ENCODE assay signal across 23 cellular contexts in genomic region chr4:3280466-3280865, GRCh38. TPM values are rescaled to one million over a fixed set of nuclear protein-coding genes. Genes with fewer than 3 reads are reported as not detected.
DNase-seq lines count a peak whose midpoint lies in the region; ATAC-seq, FAIRE-seq and TF ChIP-seq lines count a peak whose summit lies in the region.
"Had no signal": no experiment of that assay in that cellular context is flagged by ENCODE, and none has a peak within 500 bp of the region (broad histone marks: within the 10 kb centered on the region; RNA-seq: fewer than 3 reads in every experiment).

No MANE protein-coding gene starts in this region.

- H3K27me3 ChIP-seq in IMR-90 (ENCODE audit: control insufficient read depth, insufficient read depth, low read length) (no peaks in the 10 kb centered on the region), H1 (replicated peaks in 1 of 4; ENCODE audit: control insufficient read depth in 3 of 4, extremely low read depth in 1 of 4, insufficient read depth in 3 of 4, low read length in 3 of 4) (no peaks in the 10 kb centered on the region; a peak in 1 of 7 replicates)

- no peak for TF ChIP-seq RAD21 in IMR-90 (IDR thresholded peaks at IDR 0.05; ENCODE audit: low read length)
- TF ChIP-seq RAD21 in H1 (IDR thresholded peaks at IDR 0.05 in 1 of 2, conservative IDR thresholded peaks at IDR 0.05 in 1 of 2; ENCODE audit: low read depth in 2 of 2, low read length in 2 of 2), result no peak

- H3K9me3 ChIP-seq in IMR-90 (ENCODE audit: control insufficient read depth, insufficient read depth, low read length), result peaks cover 2% of the 10 kb centered on the region
- no peaks in the 10 kb centered on the region; a peak in 1 of 4 replicates for H3K9me3 ChIP-seq in H1 (ENCODE audit: insufficient read depth in 2 of 2, low read depth in 1 of 2, low read length in 1 of 2)
- H3K9me3 ChIP-seq: A549 had no signal

- H3K14ac ChIP-seq in IMR-90 (replicated peaks; ENCODE audit: low read depth, low read length), result no peak overlapping the region
- H3K14ac ChIP-seq in H1 (ENCODE audit: insufficient read length), result peak overlapping the region; percentile 14

- FAIRE-seq in H1 (lab: Jason Lieb, UNC), result no peak
- FAIRE-seq: A549, D721Med, G401.6, GM12891, GM19239, H54 had no signal

- no peaks in the 10 kb centered on the region for H3K79me2 ChIP-seq in H1 (ENCODE audit: control insufficient read depth in 1 of 2, insufficient read depth in 2 of 2, low read length in 2 of 2)

- H3K4ac ChIP-seq in IMR-90 (ENCODE audit: low read depth, low read length) (no peak overlapping the region), H1 (replicated peaks; ENCODE audit: insufficient read length, low read depth, low read length) (no peak overlapping the region)

- dilution Hi-C loops in IMR-90 (cut with HindIII; ENCODE audit: low sequenced_read_pairs, unreplicated experiment), result no loop called here

- intact Hi-C loops in activated CD8-positive, alpha-beta T cell treated with anti-CD3 and anti-CD28 coated beads for 36 hours (cut with micrococcal nuclease), result no loop called here
- intact Hi-C loops in IMR-90 (cut with micrococcal nuclease), result no loop called here

- H3K79me1 ChIP-seq in IMR-90 (ENCODE audit: low read depth in 1 of 2, low read length in 2 of 2) (no peaks in the 10 kb centered on the region), H1 (ENCODE audit: low read depth, low read length) (no peaks in the 10 kb centered on the region)

- POLR2A ChIA-PET in activated CD8-positive, alpha-beta T cell treated with anti-CD3 and anti-CD28 coated beads, Interleukin-2, amount 10 ng/mL, durations not matched to agents 7 days and 5 days (lab: Charles Lee), result no interaction called here
- POLR2A ChIA-PET in activated CD8-positive, alpha-beta T cell treated with anti-CD3 and anti-CD28 coated beads for 36 hours (lab: Charles Lee), result no interaction called here
- POLR2A ChIA-PET in IMR-90 (lab: Charles Lee; ENCODE audit: unreplicated experiment), result no interaction called here
- POLR2A ChIA-PET in H1 (lab: Charles Lee; ENCODE audit: partially characterized antibody), result interaction anchor here (0.5 to 0.6 kb wide), 2 partner anchors 107 to 117 kb away, joined by 3 read pairs; no protein-coding TSS in a partner anchor

- CTCF ChIA-PET in activated CD8-positive, alpha-beta T cell treated with anti-CD3 and anti-CD28 coated beads, Interleukin-2, amount 10 ng/mL, durations not matched to agents 7 days and 5 days (lab: Charles Lee), result interaction anchor here (1.2 kb wide), 1 partner anchor 11 kb away, joined by 3 read pairs; no protein-coding TSS in a partner anchor
- CTCF ChIA-PET in activated CD8-positive, alpha-beta T cell treated with anti-CD3 and anti-CD28 coated beads for 36 hours (lab: Charles Lee), result no interaction called here
- CTCF ChIA-PET in IMR-90 (lab: Yijun Ruan, JAX) (no interaction called here), H1 (lab: Charles Lee; ENCODE audit: partially characterized antibody) (interaction anchor here (0.6 to 1.1 kb wide), 3 partner anchors 38 to 1928 kb away, joined by 3 to 4 read pairs (median 3); no protein-coding TSS in a partner anchor)

- TF ChIP-seq EP300 in H1 (IDR thresholded peaks at IDR 0.05; ENCODE audit: borderline replicate concordance in 1 of 2, low read depth in 2 of 2, low read length in 2 of 2), result no peak

- H3K9me1 ChIP-seq in IMR-90 (ENCODE audit: insufficient read depth, low read length), result no peaks in the 10 kb centered on the region

- no peaks in the 10 kb centered on the region for H3K36me3 Mint-ChIP-seq in activated CD8-positive, alpha-beta T cell treated with anti-CD3 and anti-CD28 coated beads, Interleukin-2, amount 10 ng/mL, durations not matched to agents 7 days and 5 days (ENCODE audit: low read depth)
- H3K36me3 Mint-ChIP-seq in activated CD8-positive, alpha-beta T cell treated with anti-CD3 and anti-CD28 coated beads for 36 hours (ENCODE audit: low read depth), result no peaks in the 10 kb centered on the region

- H4K91ac ChIP-seq in IMR-90 (ENCODE audit: insufficient read depth, low read depth, low read length), result no peak overlapping the region
- H4K91ac ChIP-seq in H1 (replicated peaks; ENCODE audit: insufficient read length, low read length), result no peak overlapping the region

- peaks cover 16% of the 10 kb centered on the region for H3K27me3 Mint-ChIP-seq in activated CD8-positive, alpha-beta T cell treated with anti-CD3 and anti-CD28 coated beads, Interleukin-2, amount 10 ng/mL, durations not matched to agents 7 days and 5 days (ENCODE audit: low read depth)
- peaks cover 2% of the 10 kb centered on the region for H3K27me3 Mint-ChIP-seq in activated CD8-positive, alpha-beta T cell treated with anti-CD3 and anti-CD28 coated beads for 36 hours
- H3K27me3 Mint-ChIP-seq: CD4-positive, alpha-beta T cell had no signal

- in situ Hi-C loops in IMR-90 (cut with MboI; ENCODE audit: low sequenced_read_pairs), result no loop called here

- H3K23me2 ChIP-seq in H1 (ENCODE audit: low read depth, low read length), result no peaks in the 10 kb centered on the region

- no peaks in the 10 kb centered on the region for H3K4me1 Mint-ChIP-seq in activated CD8-positive, alpha-beta T cell treated with anti-CD3 and anti-CD28 coated beads, Interleukin-2, amount 10 ng/mL, durations not matched to agents 7 days and 5 days (ENCODE audit: low read depth)
- H3K4me1 Mint-ChIP-seq in activated CD8-positive, alpha-beta T cell treated with anti-CD3 and anti-CD28 coated beads for 36 hours (ENCODE audit: low read depth), result no peaks in the 10 kb centered on the region

- H4K5ac ChIP-seq in IMR-90 (ENCODE audit: low read depth, low read length), result no peak overlapping the region
- H4K5ac ChIP-seq in H1 (ENCODE audit: insufficient read length, low read depth, low read length), result no peak overlapping the region

- ATAC-seq in activated CD8-positive, alpha-beta T cell treated with anti-CD3 and anti-CD28 coated beads, Interleukin-2, amount 10 ng/mL, durations not matched to agents 7 days and 5 days, result no peak
- ATAC-seq in activated CD8-positive, alpha-beta T cell treated with anti-CD3 and anti-CD28 coated beads for 36 hours, result no peak
- ATAC-seq in IMR-90 (ENCODE audit: low read depth), result no peak
- no peak for ATAC-seq in GM21723 (IDR thresholded peaks at IDR 0.05; ENCODE audit: unreplicated experiment)
- ATAC-seq: A549, HCT116 had no signal

- H2AFZ ChIP-seq in IMR-90 (replicated peaks; ENCODE audit: low read length, poor library complexity) (no peak overlapping the region), H1 (ENCODE audit: low read length) (no peak overlapping the region)
- H2AFZ ChIP-seq: GM23248 had no signal

- TF ChIP-seq POLR2A in IMR-90 (IDR thresholded peaks at IDR 0.05; ENCODE audit: low read depth, low read length) (no peak), H1 (IDR thresholded peaks at IDR 0.05; ENCODE audit: control extremely low read depth in 1 of 2, low read depth in 2 of 2, low read length in 2 of 2) (no peak)

- H3K4me2 ChIP-seq in IMR-90 (ENCODE audit: low read depth, low read length), result no peak overlapping the region
- no peak overlapping the region for H3K4me2 ChIP-seq in H1 (ENCODE audit: insufficient read depth in 1 of 2, low read depth in 2 of 2, low read length in 2 of 2)
- H3K4me2 ChIP-seq: A549 had no signal

- H3K4me3 ChIP-seq in IMR-90 (ENCODE audit: insufficient read depth, low read depth, low read length) (no peak overlapping the region), H1 (ENCODE audit: extremely low read depth in 1 of 4, insufficient read depth in 2 of 4, low read depth in 3 of 4, low read length in 4 of 4) (no peak overlapping the region)
- H3K4me3 ChIP-seq: A549, GM23248 had no signal

- no peak for TF ChIP-seq CTCF in activated CD8-positive, alpha-beta T cell treated with anti-CD3 and anti-CD28 coated beads for 36 hours (IDR thresholded peaks at IDR 0.05)
- no peak for TF ChIP-seq CTCF in IMR-90 (conservative IDR thresholded peaks at IDR 0.05; ENCODE audit: low read depth, low read length)
- TF ChIP-seq CTCF in H1 (IDR thresholded peaks at IDR 0.05; ENCODE audit: control extremely low read depth in 1 of 3, insufficient read depth in 1 of 3, low read depth in 1 of 3, low read length in 3 of 3), result no peak

- H3K4me1 ChIP-seq in IMR-90 (ENCODE audit: control insufficient read depth, insufficient read depth, low read length), result no peaks in the 10 kb centered on the region
- no peaks in the 10 kb centered on the region; a peak in 1 of 7 replicates for H3K4me1 ChIP-seq in H1 (replicated peaks in 1 of 4; ENCODE audit: control insufficient read depth in 3 of 4, insufficient read depth in 4 of 4, low read length in 3 of 4)
- H3K4me1 ChIP-seq: A549, Caco-2 had no signal

- H2BK12ac ChIP-seq in H1 (ENCODE audit: low read depth, low read length), result no peak overlapping the region

- peak overlapping the region; percentile 46 for H2AK9ac ChIP-seq in IMR-90 (replicated peaks; ENCODE audit: low read depth, low read length, poor library complexity)

- no peak overlapping the region for H3K27ac Mint-ChIP-seq in activated CD8-positive, alpha-beta T cell treated with anti-CD3 and anti-CD28 coated beads, Interleukin-2, amount 10 ng/mL, durations not matched to agents 7 days and 5 days
- no peak overlapping the region for H3K27ac Mint-ChIP-seq in activated CD8-positive, alpha-beta T cell treated with anti-CD3 and anti-CD28 coated beads for 36 hours
- H3K27ac Mint-ChIP-seq: CD4-positive, alpha-beta T cell; HFFc6 had no signal

- H3K9me3 Mint-ChIP-seq in activated CD8-positive, alpha-beta T cell treated with anti-CD3 and anti-CD28 coated beads, Interleukin-2, amount 10 ng/mL, durations not matched to agents 7 days and 5 days (ENCODE audit: insufficient read depth), result peaks cover 3% of the 10 kb centered on the region
- H3K9me3 Mint-ChIP-seq in activated CD8-positive, alpha-beta T cell treated with anti-CD3 and anti-CD28 coated beads for 36 hours, result peaks cover 4% of the 10 kb centered on the region
- H3K9me3 Mint-ChIP-seq: CD4-positive, alpha-beta T cell had no signal

- peak; percentile 0 for DNase-seq in activated CD8-positive, alpha-beta T cell treated with anti-CD3 and anti-CD28 coated beads, Interleukin-2, amount 10 ng/mL, durations not matched to agents 7 days and 5 days
- no peak for DNase-seq in activated CD8-positive, alpha-beta T cell treated with anti-CD3 and anti-CD28 coated beads for 36 hours
- DNase-seq in IMR-90, result no peak
- no peak for DNase-seq in H1 (ENCODE audit: low read depth in 1 of 2, low spot score in 2 of 2)
- peak; percentile 0 for DNase-seq in stimulated activated CD8-positive, alpha-beta memory T cell treated with anti-CD3 and anti-CD28 coated beads, Interleukin-4, amount 100 ng/mL, for 48 hours
- DNase-seq in stimulated activated naive CD4-positive, alpha-beta T cell treated with Interleukin-2 at 50 U/mL for 16 hours (lab: John Stamatoyannopoulos, UW), result no peak
- DNase-seq: AML-193; Caco-2; CD4-positive, alpha-beta T cell; GM23248; HFFc6 had no signal

- no peak overlapping the region for H2BK5ac ChIP-seq in IMR-90 (ENCODE audit: low read depth, low read length, poor library complexity, severe bottlenecking)
- H2BK5ac ChIP-seq in H1 (ENCODE audit: low read depth, low read length), result no peak overlapping the region

- H3K36me3 ChIP-seq in IMR-90 (ENCODE audit: control insufficient read depth, insufficient read depth, low read length) (no peaks in the 10 kb centered on the region), H1 (ENCODE audit: control insufficient read depth in 2 of 4, insufficient read depth in 4 of 4, low read length in 3 of 4) (no peaks in the 10 kb centered on the region)

- no peak overlapping the region for H2AK5ac ChIP-seq in IMR-90 (ENCODE audit: low read depth, low read length)
- H2AK5ac ChIP-seq in H1 (ENCODE audit: low read depth, low read length), result no peak overlapping the region

- H4K20me1 ChIP-seq in IMR-90 (ENCODE audit: insufficient read depth, low read length), result no peaks in the 10 kb centered on the region
- H4K20me1 ChIP-seq in H1 (replicated peaks in 1 of 2; ENCODE audit: control insufficient read depth in 1 of 2, insufficient read depth in 2 of 2, low read length in 2 of 2), result no peaks in the 10 kb centered on the region

- H2BK120ac ChIP-seq in IMR-90 (ENCODE audit: low read depth, low read length) (no peak overlapping the region), H1 (replicated peaks; ENCODE audit: low read depth, low read length) (no peak overlapping the region)

- H2BK15ac ChIP-seq in IMR-90 (ENCODE audit: low read depth, low read length) (no peak overlapping the region), H1 (ENCODE audit: low read length) (no peak overlapping the region)

- H3K56ac ChIP-seq in IMR-90 (ENCODE audit: extremely low read depth, insufficient read depth, low read length) (no peak overlapping the region), H1 (replicated peaks; ENCODE audit: insufficient read length, low read depth, low read length) (no peak overlapping the region)

- H2BK20ac ChIP-seq in IMR-90 (ENCODE audit: low read depth, low read length) (no peak overlapping the region), H1 (ENCODE audit: low read length) (no peak overlapping the region)

- no TSS peak for BruUV-seq in IMR-90 (replicated peaks; lab: Mats Ljungman, UMichigan)

- no peak overlapping the region for H3K18ac ChIP-seq in IMR-90 (ENCODE audit: low read depth, low read length)
- H3K18ac ChIP-seq in H1 (ENCODE audit: extremely low read depth, low read length), result no peak overlapping the region

- WGBS in IMR-90 (ENCODE audit: extremely low coverage in 2 of 2, insufficient read length in 1 of 2), 2 experiments, result no CpG with 5 or more reads among the region's 3 CpGs
- WGBS in H1 (ENCODE audit: extremely low coverage in 1 of 2, insufficient coverage in 1 of 2, insufficient read length in 1 of 2, insufficient replicate concordance in 2 of 2, low coverage in 1 of 2, low lambda C conversion rate in 2 of 2, missing lambda C conversion rate in 1 of 2), 2 experiments, result 85% methylated on average over 3 of the region's 3 CpGs; no CpG with 5 or more reads in 1 of the 2 experiments

- H3K27ac ChIP-seq in IMR-90 (ENCODE audit: insufficient read depth, low read length) (no peak overlapping the region), H1 (ENCODE audit: low read depth, low read length) (no peak overlapping the region)
- H3K27ac ChIP-seq: 22Rv1, A549, C4-2B, GM23248, HL-60 had no signal

- H3K4me3 Mint-ChIP-seq in activated CD8-positive, alpha-beta T cell treated with anti-CD3 and anti-CD28 coated beads, Interleukin-2, amount 10 ng/mL, durations not matched to agents 7 days and 5 days, result no peak overlapping the region
- H3K4me3 Mint-ChIP-seq in activated CD8-positive, alpha-beta T cell treated with anti-CD3 and anti-CD28 coated beads for 36 hours, result no peak overlapping the region
- H3K4me3 Mint-ChIP-seq: CD4-positive, alpha-beta T cell; HFFc6 had no signal

- no peak overlapping the region for H4K8ac ChIP-seq in IMR-90 (ENCODE audit: low read depth in 2 of 2, low read length in 2 of 2)
- no peak overlapping the region for H4K8ac ChIP-seq in H1 (ENCODE audit: extremely low read depth, insufficient read depth, low read length)

- H3K23ac ChIP-seq in IMR-90 (ENCODE audit: low read depth, low read length) (no peak overlapping the region), H1 (ENCODE audit: insufficient read length) (no peak overlapping the region)

- H3K9ac ChIP-seq in IMR-90 (ENCODE audit: low read depth, low read length), result no peak overlapping the region
- H3K9ac ChIP-seq in H1 (replicated peaks in 1 of 4; ENCODE audit: extremely low read depth in 1 of 4, low read depth in 3 of 4, low read length in 3 of 4), result no peak overlapping the region
- H3K9ac ChIP-seq: GM23248 had no signal

RNA-seq across cellular contexts. Expression of gene RGS12, which starts 12.4 kb away (rescaled TPM):
- 1 to 10 TPM; 4.7 to 8.3 TPM for total RNA-seq in activated CD8-positive, alpha-beta T cell treated with anti-CD3 and anti-CD28 coated beads, Interleukin-2, amount 10 ng/mL, durations not matched to agents 7 days and 5 days
- total RNA-seq in activated CD8-positive, alpha-beta T cell treated with anti-CD3 and anti-CD28 coated beads for 36 hours, result 1 to 10 TPM; 4.6 to 4.7 TPM
- total RNA-seq in IMR-90 (2012; rRNA removed), result 11.8 and 13.1 TPM in 2 replicates
- polyA plus RNA-seq in IMR-90 (2012; rRNA removed) (12.0 and 15.7 TPM in 2 replicates), H1 (2011; rRNA removed) (6.0 and 10.7 TPM in 2 replicates)
- 9.1 and 13.7 TPM in 2 replicates for polyA plus RNA-seq in IMR-90 (2012; cell fraction: cytosol; rRNA removed)
- 27.6 and 42.6 TPM in 2 replicates for polyA plus RNA-seq in IMR-90 (2012; cell fraction: nucleus; rRNA removed; ENCODE audit: low replicate concordance)
- total RNA-seq in H1 (2021; fragmentation: NEBNext Ultra II Directional; extraction: Animal tissue kit (Norgen Biotek cat#: 25700)), result 16.3 and 16.4 TPM in 2 replicates
- polyA plus RNA-seq in H1 (2011; cell fraction: cytosol; rRNA removed), result 10.1 TPM
- polyA plus RNA-seq in H1 (2011; cell fraction: nucleus; rRNA removed), result 30.0 TPM
- polyA plus RNA-seq in H1 (2012, experiment 1 of 2), result 12.7 to 26.6 TPM (median 20.0 TPM) in 4 replicates
- 17.8 TPM for polyA plus RNA-seq in H1 (2012, experiment 2 of 2)
- 10.6 TPM for polyA plus RNA-seq in H1 (2013, experiment 1 of 2)
- polyA plus RNA-seq in H1 (2013, experiment 2 of 2), result 10.3 TPM
- polyA minus RNA-seq in H1 (2011; rRNA and poly(A)+ RNA removed), result 10.8 and 12.0 TPM in 2 replicates
- 15.5 TPM for polyA minus RNA-seq in H1 (2011; cell fraction: cytosol; rRNA and poly(A)+ RNA removed)
- 28.6 TPM for polyA minus RNA-seq in H1 (2011; cell fraction: nucleus; rRNA and poly(A)+ RNA removed)

RNA-seq across cellular contexts. Expression of gene MSANTD1, which starts 31.5 kb away (rescaled TPM):
- total RNA-seq in activated CD8-positive, alpha-beta T cell treated with anti-CD3 and anti-CD28 coated beads, Interleukin-2, amount 10 ng/mL, durations not matched to agents 7 days and 5 days, result 1 to 10 TPM in 1 of 2 experiments, under 1 TPM in 1; 0.83 to 1.0 TPM
- under 1 TPM; 0.43 TPM for total RNA-seq in activated CD8-positive, alpha-beta T cell treated with anti-CD3 and anti-CD28 coated beads for 36 hours
- total RNA-seq in IMR-90 (2012; rRNA removed), result under 0.01 and 0.28 TPM in 2 replicates
- polyA plus RNA-seq in IMR-90 (2012; rRNA removed) (0.07 and 0.09 TPM in 2 replicates), H1 (2011; rRNA removed) (0.23 and 0.39 TPM in 2 replicates)
- 0.07 TPM in 1 of 2 replicates, not detected in the other for polyA plus RNA-seq in IMR-90 (2012; cell fraction: cytosol; rRNA removed)
- polyA plus RNA-seq in IMR-90 (2012; cell fraction: nucleus; rRNA removed; ENCODE audit: low replicate concordance), result 1.2 and 2.0 TPM in 2 replicates
- 0.45 and 0.78 TPM in 2 replicates for total RNA-seq in H1 (2021; fragmentation: NEBNext Ultra II Directional; extraction: Animal tissue kit (Norgen Biotek cat#: 25700))
- polyA plus RNA-seq in H1 (2011; cell fraction: cytosol; rRNA removed), result 0.28 TPM
- 1.7 TPM for polyA plus RNA-seq in H1 (2011; cell fraction: nucleus; rRNA removed)
- 0.15 to 0.43 TPM (median 0.34 TPM) in 4 replicates for polyA plus RNA-seq in H1 (2012, experiment 1 of 2)
- polyA plus RNA-seq in H1 (2012, experiment 2 of 2), result not detected
- 0.22 TPM for polyA plus RNA-seq in H1 (2013, experiment 1 of 2)
- 0.15 TPM for polyA plus RNA-seq in H1 (2013, experiment 2 of 2)
- 0.12 and 0.28 TPM in 2 replicates for polyA minus RNA-seq in H1 (2011; rRNA and poly(A)+ RNA removed)
- polyA minus RNA-seq in H1 (2011; cell fraction: cytosol; rRNA and poly(A)+ RNA removed), result not detected
- polyA minus RNA-seq in H1 (2011; cell fraction: nucleus; rRNA and poly(A)+ RNA removed), result 1.6 TPM
- total RNA-seq: GM23248, HT1080 had no signal
- polyA plus RNA-seq: GM23248 had no signal

Comparison
In these comparisons a context has a peak if more than half of its experiments do, and no peak if none do; other contexts are left out.
1. DNase-seq: peak in activated CD8-positive, alpha-beta T cell treated with anti-CD3 and anti-CD28 coated beads, Interleukin-2, amount 10 ng/mL, durations not matched to agents 7 days and 5 days (single experiment) and stimulated activated CD8-positive, alpha-beta memory T cell treated with anti-CD3 and anti-CD28 coated beads, Interleukin-4, amount 100 ng/mL, for 48 hours (single experiment); none in activated CD8-positive, alpha-beta T cell treated with anti-CD3 and anti-CD28 coated beads for 36 hours (single experiment), IMR-90 (single experiment), H1 (0 of 2) and stimulated activated naive CD4-positive, alpha-beta T cell treated with Interleukin-2 at 50 U/mL for 16 hours (single experiment).
2. CTCF ChIA-PET loops: an anchor here in activated CD8-positive, alpha-beta T cell treated with anti-CD3 and anti-CD28 coated beads, Interleukin-2, amount 10 ng/mL, durations not matched to agents 7 days and 5 days (1.2 kb wide) and H1 (0.6 to 1.1 kb wide); none called in activated CD8-positive, alpha-beta T cell treated with anti-CD3 and anti-CD28 coated beads for 36 hours and IMR-90.